Comparison of ENCODE assay signal across 8 cellular contexts in the genomic region with DNA sequence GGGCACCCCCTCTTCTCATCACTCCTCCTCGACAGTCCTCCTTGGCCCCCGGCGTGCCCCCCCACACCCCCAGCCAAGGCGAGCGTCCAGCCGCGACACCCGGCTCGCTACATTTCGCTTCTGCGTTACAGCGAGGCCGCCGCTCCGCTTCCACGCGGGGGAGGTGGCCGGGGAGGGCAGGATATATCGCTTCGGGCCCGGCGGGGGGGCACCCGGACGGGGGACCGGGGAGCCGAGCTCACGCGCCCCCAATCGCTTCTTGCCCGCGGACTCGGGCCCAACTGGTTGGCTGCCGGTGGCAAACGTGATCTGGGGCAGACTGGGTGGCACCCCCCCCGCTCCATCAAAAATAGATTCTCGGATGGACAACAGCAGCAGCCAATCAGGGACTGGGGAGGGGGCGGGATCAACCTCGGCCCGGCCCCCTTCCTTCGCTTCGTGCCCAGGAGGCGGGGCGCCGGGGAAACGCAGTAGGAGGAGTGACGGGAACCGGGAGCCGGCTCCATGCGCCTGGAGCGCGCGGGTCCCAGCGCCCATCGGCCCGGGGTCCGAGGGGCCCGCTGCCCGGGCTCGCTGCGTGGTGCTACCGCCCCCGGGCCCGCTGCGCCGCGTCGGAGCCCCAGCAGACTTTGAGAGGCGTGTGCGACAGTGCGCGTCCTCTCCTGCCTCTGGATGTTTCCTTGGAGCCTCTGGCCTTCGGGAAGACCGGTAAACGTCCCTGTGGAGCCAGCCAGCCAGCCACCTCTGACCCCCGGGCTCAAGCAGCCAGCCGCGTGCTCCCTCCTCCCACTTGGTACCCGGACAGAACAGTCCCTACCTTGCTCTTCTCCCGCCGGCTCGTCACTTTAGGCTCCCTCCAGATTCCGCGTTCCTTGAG. TPM values are rescaled to one million over a fixed set of nuclear protein-coding genes. Genes with fewer than 3 reads are reported as not detected.
A peak's percentile ranks its signal among the peaks of the same experiment; 100 is the strongest.
DNase-seq lines count a peak whose midpoint lies in the region; ATAC-seq, FAIRE-seq and TF ChIP-seq lines count a peak whose summit lies in the region.

A gene (minus strand): TSS at position 321 of the 877 bp plus-strand sequence. CDS start 2,757 bp downstream, outside the sequence.

- H3K9me3 ChIP-seq in A549 (no peaks in the 10 kb centered on the region), breast epithelium (no peaks in the 10 kb centered on the region), iPS-20b (ENCODE audit: insufficient read depth, low read depth, low read length) (no peaks in the 10 kb centered on the region), skeletal muscle tissue (ENCODE audit: control insufficient read depth in 3 of 3, low read length in 3 of 3) (no peaks in the 10 kb centered on the region)

- H3K4me3 ChIP-seq in A549, result peak within 1 kb of the TSS; percentile 76
- H3K4me3 ChIP-seq in WI38 (ENCODE audit: low read depth, low read length), result peak within 1 kb of the TSS; percentile 88
- H3K4me3 ChIP-seq in breast epithelium, result peak within 1 kb of the TSS; percentile 83 to 93 (median 90)
- H3K4me3 ChIP-seq in iPS-20b (ENCODE audit: low read length), result peak within 1 kb of the TSS; percentile 94
- peak within 1 kb of the TSS; percentile 73 to 91 (median 91) for H3K4me3 ChIP-seq in skeletal muscle tissue (ENCODE audit: low read length in 3 of 3)

- H3K4me1 ChIP-seq in A549 (peaks cover 19% of the 10 kb centered on the region), breast epithelium (no peaks in the 10 kb centered on the region), iPS-20b (ENCODE audit: insufficient read depth, low read length) (peaks cover 4% of the 10 kb centered on the region; the same call in 1 of the 2 replicates), skeletal muscle tissue (ENCODE audit: control insufficient read depth in 3 of 3, insufficient read depth in 3 of 3, low read length in 3 of 3) (peaks cover 41 to 61% (median 46%) of the 10 kb centered on the region in 3 donors)

- CTCF ChIA-PET in A549 (lab: Yijun Ruan, JAX), result interaction anchor here (1.5 to 11.5 kb wide), 3 partner anchors 18 to 164 kb away, joined by 7 to 120 read pairs (median 10); no protein-coding TSS in a partner anchor

- H3K27ac ChIP-seq in A549 (peak within 1 kb of the TSS; percentile 81 to 98), breast epithelium (peak within 1 kb of the TSS; percentile 89 to 96), iPS-20b (ENCODE audit: low read length) (no peak within 1 kb of the TSS), skeletal muscle tissue (ENCODE audit: low read depth, low read length) (peak within 1 kb of the TSS; percentile 93)

- peak; percentile 94 to 95 for ATAC-seq in A549
- ATAC-seq in GM18873 (IDR thresholded peaks at IDR 0.05; ENCODE audit: low FRiP score, unreplicated experiment), result peak; percentile 70
- peak; percentile 85 for ATAC-seq in HG03280 (IDR thresholded peaks at IDR 0.05; ENCODE audit: unreplicated experiment)

- TF ChIP-seq EP300 in A549 (IDR thresholded peaks at IDR 0.05), result no peak

- H3K9ac ChIP-seq in iPS-20b (ENCODE audit: low read depth, low read length), result peak within 1 kb of the TSS; percentile 84; the same call in 1 of the 2 replicates
- peak within 1 kb of the TSS; percentile 90 to 98 (median 92) for H3K9ac ChIP-seq in skeletal muscle tissue (ENCODE audit: low read depth in 1 of 3, low read length in 3 of 3)

- POLR2A ChIA-PET in A549 (lab: Yijun Ruan, JAX), result interaction anchor here (0.7 kb wide), 1 partner anchor 67 kb away, joined by 4 read pairs; no protein-coding TSS in a partner anchor

- no peaks in the 10 kb centered on the region for H3K27me3 ChIP-seq in breast epithelium
- H3K27me3 ChIP-seq in iPS-20b (ENCODE audit: insufficient read depth, low read length), result peaks cover 13% of the 10 kb centered on the region
- no peaks in the 10 kb centered on the region for H3K27me3 ChIP-seq in skeletal muscle tissue (ENCODE audit: control insufficient read depth in 3 of 3, insufficient read depth in 3 of 3, low read length in 3 of 3)

- peak; percentile 90 to 95 for DNase-seq in A549 (ENCODE audit: low read depth in 1 of 2, low spot score in 1 of 2)
- DNase-seq in NCI-H345 (lab: John Stamatoyannopoulos, UW), result peak; percentile 93
- peak; percentile 90 to 93 for DNase-seq in breast epithelium (ENCODE audit: low spot score in 2 of 2)

- TF ChIP-seq POLR2A in A549 (IDR thresholded peaks at IDR 0.05; ENCODE audit: low read length), result peak; percentile 56
- TF ChIP-seq POLR2A in breast epithelium (IDR thresholded peaks at IDR 0.05), result peak; percentile 31

- intact Hi-C loops in breast epithelium (cut with DNase I; ENCODE audit: low total_unique reads), result no loop called here

- H3K4me2 ChIP-seq in A549, result peak within 1 kb of the TSS; percentile 93

- TF ChIP-seq CTCF in A549 (IDR thresholded peaks at IDR 0.05) (no peak), WI38 (IDR thresholded peaks at IDR 0.05; ENCODE audit: low read depth, low read length) (no peak), breast epithelium (IDR thresholded peaks at IDR 0.05) (no peak)

- H3K36me3 ChIP-seq in breast epithelium (no peaks in the 10 kb centered on the region), iPS-20b (ENCODE audit: insufficient read depth, low read depth, low read length) (peaks cover 24% of the 10 kb centered on the region), skeletal muscle tissue (ENCODE audit: control insufficient read depth in 3 of 3, insufficient read depth in 3 of 3, low read length in 3 of 3) (peaks cover 0 to 23% (median 6%) of the 10 kb centered on the region in 3 donors)

- TF ChIP-seq RAD21 in A549 (conservative IDR thresholded peaks at IDR 0.05 in 1 of 2, IDR thresholded peaks at IDR 0.05 in 1 of 2), result no peak

- WGBS in A549 (ENCODE audit: missing lambda C conversion rate), result 1% methylated on average over 35 of the region's 83 CpGs

- no peak for FAIRE-seq in A549 (lab: Jason Lieb, UNC)

TF ChIP-seq in A549, 52 proteins besides CTCF, POLR2A, EP300 and RAD21 (continues in another document):
- TF ChIP-seq SREBF2 (IDR thresholded peaks at IDR 0.05) (no peak), JUNB (IDR thresholded peaks at IDR 0.05) (no peak), CEBPB (IDR thresholded peaks at IDR 0.05) (no peak), PHF8 (IDR thresholded peaks at IDR 0.05; ENCODE audit: borderline replicate concordance, low read depth) (peak; percentile 88), RCOR1 (IDR thresholded peaks at IDR 0.05; ENCODE audit: low read depth, low read length) (no peak), HOXB5 (CRISPR knock-in tag; IDR thresholded peaks at IDR 0.05) (no peak), FOXS1 (CRISPR knock-in tag; IDR thresholded peaks at IDR 0.05) (no peak), HOXA7 (CRISPR knock-in tag; IDR thresholded peaks at IDR 0.05) (no peak), KDM1A (IDR thresholded peaks at IDR 0.05; ENCODE audit: low read depth) (no peak)
- TF ChIP-seq, protein P1, sequence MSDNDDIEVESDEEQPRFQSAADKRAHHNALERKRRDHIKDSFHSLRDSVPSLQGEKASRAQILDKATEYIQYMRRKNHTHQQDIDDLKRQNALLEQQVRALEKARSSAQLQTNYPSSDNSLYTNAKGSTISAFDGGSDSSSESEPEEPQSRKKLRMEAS (IDR thresholded peaks at IDR 0.05), result peak; percentile 15; the same call in 1 of the 2 replicates
- TF ChIP-seq, protein P2, sequence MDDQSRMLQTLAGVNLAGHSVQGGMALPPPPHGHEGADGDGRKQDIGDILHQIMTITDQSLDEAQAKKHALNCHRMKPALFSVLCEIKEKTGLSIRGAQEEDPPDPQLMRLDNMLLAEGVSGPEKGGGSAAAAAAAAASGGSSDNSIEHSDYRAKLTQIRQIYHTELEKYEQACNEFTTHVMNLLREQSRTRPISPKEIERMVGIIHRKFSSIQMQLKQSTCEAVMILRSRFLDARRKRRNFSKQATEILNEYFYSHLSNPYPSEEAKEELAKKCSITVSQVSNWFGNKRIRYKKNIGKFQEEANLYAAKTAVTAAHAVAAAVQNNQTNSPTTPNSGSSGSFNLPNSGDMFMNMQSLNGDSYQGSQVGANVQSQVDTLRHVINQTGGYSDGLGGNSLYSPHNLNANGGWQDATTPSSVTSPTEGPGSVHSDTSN (IDR thresholded peaks at IDR 0.05), result peak; percentile 91
- TF ChIP-seq, protein P3, sequence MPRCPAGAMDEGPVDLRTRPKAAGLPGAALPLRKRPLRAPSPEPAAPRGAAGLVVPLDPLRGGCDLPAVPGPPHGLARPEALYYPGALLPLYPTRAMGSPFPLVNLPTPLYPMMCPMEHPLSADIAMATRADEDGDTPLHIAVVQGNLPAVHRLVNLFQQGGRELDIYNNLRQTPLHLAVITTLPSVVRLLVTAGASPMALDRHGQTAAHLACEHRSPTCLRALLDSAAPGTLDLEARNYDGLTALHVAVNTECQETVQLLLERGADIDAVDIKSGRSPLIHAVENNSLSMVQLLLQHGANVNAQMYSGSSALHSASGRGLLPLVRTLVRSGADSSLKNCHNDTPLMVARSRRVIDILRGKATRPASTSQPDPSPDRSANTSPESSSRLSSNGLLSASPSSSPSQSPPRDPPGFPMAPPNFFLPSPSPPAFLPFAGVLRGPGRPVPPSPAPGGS (IDR thresholded peaks at IDR 0.05), result 0 out of 3 replicates have a peak, but pooled peaks have one; percentile 47
- TF ChIP-seq, protein P4, sequence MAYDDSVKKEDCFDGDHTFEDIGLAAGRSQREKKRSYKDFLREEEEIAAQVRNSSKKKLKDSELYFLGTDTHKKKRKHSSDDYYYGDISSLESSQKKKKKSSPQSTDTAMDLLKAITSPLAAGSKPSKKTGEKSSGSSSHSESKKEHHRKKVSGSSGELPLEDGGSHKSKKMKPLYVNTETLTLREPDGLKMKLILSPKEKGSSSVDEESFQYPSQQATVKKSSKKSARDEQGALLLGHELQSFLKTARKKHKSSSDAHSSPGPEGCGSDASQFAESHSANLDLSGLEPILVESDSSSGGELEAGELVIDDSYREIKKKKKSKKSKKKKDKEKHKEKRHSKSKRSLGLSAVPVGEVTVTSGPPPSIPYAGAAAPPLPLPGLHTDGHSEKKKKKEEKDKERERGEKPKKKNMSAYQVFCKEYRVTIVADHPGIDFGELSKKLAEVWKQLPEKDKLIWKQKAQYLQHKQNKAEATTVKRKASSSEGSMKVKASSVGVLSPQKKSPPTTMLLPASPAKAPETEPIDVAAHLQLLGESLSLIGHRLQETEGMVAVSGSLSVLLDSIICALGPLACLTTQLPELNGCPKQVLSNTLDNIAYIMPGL (CRISPR knock-in tag; IDR thresholded peaks at IDR 0.05; ENCODE audit: borderline replicate concordance), result no peak

RNA-seq across cellular contexts. Expression of the gene that starts here (rescaled TPM):
- 23.5 and 26.0 TPM in 2 replicates for polyA plus RNA-seq in A549 (2011; rRNA removed)
- polyA plus RNA-seq in A549 (2012; cell fraction: cytosol; rRNA removed), result 15.8 and 19.9 TPM in 2 replicates
- polyA plus RNA-seq in A549 (2012; cell fraction: nucleus; rRNA removed), result 17.8 and 21.6 TPM in 2 replicates
- polyA plus RNA-seq in A549 (2017; fragmentation: RNase III; extraction: RNeasy Plus Mini Kit Qiagen cat#74134 plus additional on column Dnase treatment), result 25.6 to 26.4 TPM (median 26.1 TPM) in 3 replicates
- polyA minus RNA-seq in A549 (2011; rRNA and poly(A)+ RNA removed), result 13.3 and 14.4 TPM in 2 replicates
- 10 to 100 TPM; 13.9 to 18.0 (median 16.8) TPM for total RNA-seq in breast epithelium
- 12.0 TPM for total RNA-seq in skeletal muscle tissue
